Comparison of ENCODE assay signal across 8 cellular contexts in the genomic region with DNA sequence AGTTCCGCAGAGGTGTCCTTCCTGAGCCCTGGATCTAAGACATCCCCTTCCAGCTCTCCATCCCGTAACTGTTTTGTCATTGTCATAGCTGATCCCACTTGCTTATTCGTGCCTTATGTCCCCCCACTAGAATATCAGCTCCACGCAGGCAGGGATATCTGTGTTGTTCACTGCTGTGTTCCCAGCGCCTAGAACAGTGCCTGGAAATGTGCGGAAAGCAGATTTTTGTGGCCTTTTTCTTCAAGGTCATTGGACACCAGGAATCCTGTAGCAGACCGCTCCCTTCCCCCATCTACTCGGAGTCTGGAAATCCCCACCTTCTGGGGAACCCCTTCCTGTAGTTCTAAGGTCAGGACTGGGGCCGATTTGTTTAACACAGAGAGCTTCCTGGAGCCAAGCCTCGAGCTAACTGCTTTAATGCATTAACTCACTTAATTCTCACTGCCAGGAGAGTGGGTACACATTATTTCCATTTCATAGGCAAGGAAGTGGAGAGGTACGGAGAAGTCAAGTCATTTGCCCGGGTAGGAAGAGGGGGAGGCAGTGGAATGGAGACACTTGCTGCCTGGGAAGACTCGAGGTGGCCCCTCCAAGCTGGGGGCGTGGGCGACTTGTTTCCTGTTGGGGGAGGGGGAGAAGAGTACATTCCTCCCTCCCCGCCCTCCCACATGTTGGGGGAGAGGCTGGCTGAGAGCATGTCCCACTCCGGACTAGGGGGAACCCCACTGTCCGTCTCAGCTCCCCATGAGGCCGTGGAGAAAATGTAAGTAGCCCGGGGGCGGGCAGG. TPM values are rescaled to one million over a fixed set of nuclear protein-coding genes. Genes with fewer than 3 reads are reported as not detected.
DNase-seq lines count a peak whose midpoint lies in the region; ATAC-seq and TF ChIP-seq lines count a peak whose summit lies in the region.

No MANE protein-coding gene starts in this region.

- H3K9me3 ChIP-seq in ovary (no peaks in the 10 kb centered on the region), upper lobe of left lung (no peaks in the 10 kb centered on the region)

- TF ChIP-seq EP300 in ovary (IDR thresholded peaks at IDR 0.05) (no peak), upper lobe of left lung (IDR thresholded peaks at IDR 0.05) (no peak)

- H3K36me3 ChIP-seq in ovary (no peaks in the 10 kb centered on the region), upper lobe of left lung (no peaks in the 10 kb centered on the region)

- 29 to 30% (median 29%) methylated on average over 21 of the region's 21 CpGs for WGBS in ovary, 3 donors
- 27% methylated on average over 17 to 21 of the region's 21 CpGs for WGBS in upper lobe of left lung, 2 donors

- peaks cover 8% of the 10 kb centered on the region for H3K4me1 ChIP-seq in ovary (ENCODE audit: insufficient read depth)
- peaks cover 48 to 62% (median 61%) of the 10 kb centered on the region in 4 donors for H3K4me1 ChIP-seq in upper lobe of left lung

- no peak for TF ChIP-seq CTCF in epithelial cell of proximal tubule (conservative IDR thresholded peaks at IDR 0.05; ENCODE audit: low read depth, low read length)
- no peak for TF ChIP-seq CTCF in ovary (IDR thresholded peaks at IDR 0.05)
- no peak for TF ChIP-seq CTCF in upper lobe of left lung (IDR thresholded peaks at IDR 0.05)

- intact Hi-C loops in ovary (cut with DNase I): loop anchor here in 3 of 4 donors (5.0 kb wide), 2 partner anchors 43 to 48 kb away; no protein-coding TSS in a partner anchor

- H3K27ac ChIP-seq in ovary: peak overlapping the region; percentile 38 to 83
- H3K27ac ChIP-seq in upper lobe of left lung: peak overlapping the region; percentile 91 to 96 (median 93)

- no peak for TF ChIP-seq POLR2A in ovary (IDR thresholded peaks at IDR 0.05)
- no peak for TF ChIP-seq POLR2A in upper lobe of left lung (IDR thresholded peaks at IDR 0.05)

- ATAC-seq in GM18867 (IDR thresholded peaks at IDR 0.05; ENCODE audit: unreplicated experiment) (peak; percentile 0), upper lobe of left lung (ENCODE audit: low FRiP score in 2 of 2) (no peak), GM18517 (IDR thresholded peaks at IDR 0.05; ENCODE audit: unreplicated experiment) (no peak)

- H3K4me3 ChIP-seq in epithelial cell of proximal tubule (ENCODE audit: low read depth, low read length) (peak overlapping the region; percentile 86), ovary (peak overlapping the region; percentile 66), upper lobe of left lung (peak overlapping the region; percentile 8 to 97 (median 87))

- H3K27me3 ChIP-seq in ovary (no peaks in the 10 kb centered on the region), upper lobe of left lung (no peaks in the 10 kb centered on the region)

- DNase-seq in HT1080 (ENCODE audit: low read depth): peak; percentile 54
- DNase-seq in activated CD4-positive, alpha-beta T cell treated with anti-CD3 and anti-CD28 coated beads, Interleukin-2, amount 50 U/mL, for 4 hours: peak; percentile 85 to 92
- DNase-seq in epithelial cell of proximal tubule (ENCODE audit: low read depth): peak; percentile 87
- peak in 2 of 5 donors; percentile 57 to 67 for DNase-seq in ovary
- peak in 1 of 2 donors; percentile 48 for DNase-seq in upper lobe of left lung
- no peak for DNase-seq in NCI-H187 treated with DMSO at 0.1 percent for 48 hours (lab: John Stamatoyannopoulos, UW)

RNA-seq across cellular contexts. Expression of gene SH2B3, which starts 1.2 kb away (rescaled TPM):
- total RNA-seq in HT1080 (2014; rRNA removed; shearing (Covaris generic)): 60.1 and 69.6 TPM in 2 replicates
- 84.4 and 101 TPM in 2 replicates for polyA plus RNA-seq in HT1080 (2015; cell fraction: cytosol; rRNA removed)
- polyA plus RNA-seq in HT1080 (2015; cell fraction: nucleus; rRNA removed): 49.1 and 50.4 TPM in 2 replicates
- total RNA-seq in epithelial cell of proximal tubule (34.0 and 59.6 TPM in 2 replicates), ovary (10 to 100 TPM in 5 of 7 donors, 1 to 10 TPM in 2; 8.6 to 24.0 (median 14.3) TPM), upper lobe of left lung (100 to 1,000 TPM in 1 of 6 donors, 10 to 100 TPM in 5; 24.8 to 128 (median 52.5) TPM)
- polyA plus RNA-seq in ovary: 10 to 100 TPM in 1 of 2 donors, 1 to 10 TPM in 1; 7.2 to 22.0 TPM

RNA-seq across cellular contexts. Expression of gene PHETA1, which starts 35.7 kb away (rescaled TPM):
- total RNA-seq in HT1080 (2014; rRNA removed; shearing (Covaris generic)): 4.1 and 4.2 TPM in 2 replicates
- 6.6 and 7.8 TPM in 2 replicates for polyA plus RNA-seq in HT1080 (2015; cell fraction: cytosol; rRNA removed)
- 6.1 and 6.9 TPM in 2 replicates for polyA plus RNA-seq in HT1080 (2015; cell fraction: nucleus; rRNA removed)
- total RNA-seq in epithelial cell of proximal tubule (21.2 and 28.7 TPM in 2 replicates), ovary (10 to 100 TPM in 5 of 7 donors, 1 to 10 TPM in 2; 7.6 to 26.5 (median 19.2) TPM), upper lobe of left lung (10 to 100 TPM in 5 of 6 donors, 1 to 10 TPM in 1; 9.1 to 24.6 (median 21.2) TPM)
- 10 to 100 TPM in 1 of 2 donors, 1 to 10 TPM in 1; 1.8 to 18.6 TPM for polyA plus RNA-seq in ovary
